ENCODE assay signal across 24 cellular contexts in genomic region chr11:108596701-108597100, GRCh38. TPM values are rescaled to one million over a fixed set of nuclear protein-coding genes. Genes with fewer than 3 reads are reported as not detected.
"Had no signal": no experiment of that assay in that cellular context is flagged by ENCODE, and none has a peak within 500 bp of the region (broad histone marks: within the 10 kb centered on the region; RNA-seq: fewer than 3 reads in every experiment).

No MANE protein-coding gene starts in this region.

- H3K27ac ChIP-seq: left ventricle myocardium inferior, ovary, right atrium auricular region, right lobe of liver, tibial nerve, uterus had no signal

- H3K4me2 ChIP-seq: smooth muscle cell had no signal

- ATAC-seq: mucosa of descending colon; naive thymus-derived CD4-positive, alpha-beta T cell; natural killer cell treated with Interleukin-12 subunit alpha and Interleukin-12 subunit beta and Interleukin-15 and Interleukin-18, amount 100 ng/mL, for 72 hours; right lobe of liver; stimulated activated memory B cell treated with anti-CD40 and anti-IgM and Interleukin-4, amounts not matched to agents 10 μg/mL and 1 μg/mL and 100 μg/mL, for 72 hours; stimulated activated naive CD8-positive, alpha-beta T cell treated with anti-CD3 and anti-CD28 coated beads, Interleukin-15, amount 100 ng/mL, for 72 hours had no signal

- H3K9me3 Mint-ChIP-seq: natural killer cell treated with Interleukin-12 subunit alpha and Interleukin-12 subunit beta and Interleukin-15 and Interleukin-18, amount 100 ng/mL, for 72 hours; stimulated activated memory B cell treated with anti-CD40 and anti-IgM and Interleukin-4, amounts not matched to agents 10 μg/mL and 1 μg/mL and 100 μg/mL, for 72 hours; stimulated activated naive CD8-positive, alpha-beta T cell treated with anti-CD3 and anti-CD28 coated beads, Interleukin-15, amount 100 ng/mL, for 72 hours; type B pancreatic cell had no signal

- H3K36me3 Mint-ChIP-seq: natural killer cell treated with Interleukin-12 subunit alpha and Interleukin-12 subunit beta and Interleukin-15 and Interleukin-18, amount 100 ng/mL, for 72 hours; stimulated activated memory B cell treated with anti-CD40 and anti-IgM and Interleukin-4, amounts not matched to agents 10 μg/mL and 1 μg/mL and 100 μg/mL, for 72 hours had no signal

- H3K27ac Mint-ChIP-seq: natural killer cell treated with Interleukin-12 subunit alpha and Interleukin-12 subunit beta and Interleukin-15 and Interleukin-18, amount 100 ng/mL, for 72 hours; progenitor cell of endocrine pancreas; stimulated activated memory B cell treated with anti-CD40 and anti-IgM and Interleukin-4, amounts not matched to agents 10 μg/mL and 1 μg/mL and 100 μg/mL, for 72 hours; stimulated activated naive CD8-positive, alpha-beta T cell treated with anti-CD3 and anti-CD28 coated beads, Interleukin-15, amount 100 ng/mL, for 72 hours; type B pancreatic cell had no signal

- DNase-seq: hippocampal formation; left ventricle myocardium inferior; midbrain; mucosa of descending colon; naive thymus-derived CD4-positive, alpha-beta T cell; ovary; right lobe of liver; stimulated activated CD4-positive, alpha-beta T cell treated with anti-CD3 and anti-CD28 coated beads, Interleukin-1b, Interleukin-23, amount 100 ng/mL, for 48 hours; stimulated activated CD4-positive, alpha-beta T cell treated with anti-CD3 and anti-CD28 coated beads, Interleukin-2, amount 100 ng/mL, for 48 hours; stimulated activated CD4-positive, alpha-beta T cell treated with anti-CD3 and anti-CD28 coated beads, Interleukin-4, amount 100 ng/mL, for 4 hours; stimulated activated CD8-positive, alpha-beta memory T cell treated with anti-CD3 and anti-CD28 coated beads, Interleukin-4, amount 100 ng/mL, for 48 hours; stimulated activated naive CD4-positive, alpha-beta T cell treated with Interleukin-2 at 50 U/mL for 16 hours; stimulated activated naive CD8-positive, alpha-beta T cell treated with anti-CD3 and anti-CD28 coated beads, Interleukin-15, amount 100 ng/mL, for 72 hours; substantia nigra; uterus had no signal

- H3K4me1 ChIP-seq: uterus had no signal

- H3K9me3 ChIP-seq: left ventricle myocardium inferior, mucosa of descending colon, ovary, right atrium auricular region, right lobe of liver, tibial nerve, uterus had no signal

- H3K4me3 Mint-ChIP-seq: naive thymus-derived CD4-positive, alpha-beta T cell; natural killer cell treated with Interleukin-12 subunit alpha and Interleukin-12 subunit beta and Interleukin-15 and Interleukin-18, amount 100 ng/mL, for 72 hours; stimulated activated memory B cell treated with anti-CD40 and anti-IgM and Interleukin-4, amounts not matched to agents 10 μg/mL and 1 μg/mL and 100 μg/mL, for 72 hours; stimulated activated naive CD8-positive, alpha-beta T cell treated with anti-CD3 and anti-CD28 coated beads, Interleukin-15, amount 100 ng/mL, for 72 hours; type B pancreatic cell had no signal

- H3K27me3 Mint-ChIP-seq: progenitor cell of endocrine pancreas had no signal

- H3K36me3 ChIP-seq: left ventricle myocardium inferior, ovary, right atrium auricular region, right lobe of liver, tibial nerve, uterus had no signal

- H3K4me3 ChIP-seq: left ventricle myocardium inferior, lung, mucosa of descending colon, ovary, right atrium auricular region, right lobe of liver, smooth muscle cell, tibial nerve, uterus had no signal

- H3K27me3 ChIP-seq: ovary, right atrium auricular region, right lobe of liver, uterus had no signal

RNA-seq across cellular contexts. Expression of gene EXPH5, which starts 3.1 kb away (rescaled TPM):
- polyA plus RNA-seq: neural cell had no signal
